ENCODE assay signal across 8 cellular contexts in the genomic region with DNA sequence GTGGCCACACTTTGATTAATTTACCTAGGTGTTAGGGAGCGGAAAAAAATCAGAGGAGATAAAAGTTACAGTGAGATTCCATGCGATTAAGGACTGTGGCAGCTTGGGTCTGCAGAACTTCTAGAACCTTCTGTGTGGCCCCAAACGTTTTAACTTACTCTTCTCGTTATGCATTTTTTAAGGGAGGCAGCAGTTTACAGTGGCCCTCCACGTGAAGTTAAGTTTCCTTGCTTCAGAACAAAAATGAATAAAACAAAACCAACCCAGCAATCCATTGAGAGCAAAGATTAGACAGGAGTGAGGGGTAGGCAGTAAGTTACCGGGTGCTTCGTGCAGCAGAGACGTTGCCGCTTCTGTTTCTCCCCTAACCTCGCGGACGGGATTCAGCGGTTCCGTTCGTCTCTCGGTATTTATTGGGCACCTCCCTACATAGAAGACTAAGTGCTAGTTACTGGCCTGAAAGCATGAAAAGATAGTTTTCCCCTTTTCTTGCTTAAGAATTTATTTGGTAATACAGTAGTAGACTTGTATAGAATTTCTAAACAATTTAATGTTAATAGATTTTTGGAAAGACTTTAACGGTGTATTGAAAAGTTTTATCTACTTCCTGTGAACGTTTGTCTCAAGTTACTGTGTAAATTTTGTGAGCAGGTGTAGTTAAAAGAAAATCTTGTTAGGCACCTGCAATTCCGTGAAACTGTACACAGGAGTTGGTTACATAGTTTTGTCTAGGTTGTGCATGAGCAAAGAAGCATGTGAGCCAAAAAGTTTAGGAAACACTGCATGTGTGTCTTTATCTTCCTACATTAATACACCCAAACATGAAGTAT. TPM values are rescaled to one million over a fixed set of nuclear protein-coding genes. Genes with fewer than 3 reads are reported as not detected.
DNase-seq lines count a peak whose midpoint lies in the region; ATAC-seq, FAIRE-seq and TF ChIP-seq lines count a peak whose summit lies in the region.

No MANE protein-coding gene starts in this region.

- H3K9me3 Mint-ChIP-seq in brain: no peaks in the 10 kb centered on the region

- intact Hi-C loops in kidney (cut with DNase I): no loop called here

- peak overlapping the region; percentile 41 to 85 for H3K9ac ChIP-seq in kidney (ENCODE audit: low read length in 2 of 2)

- peak overlapping the region; percentile 66 to 68 for H3K27ac ChIP-seq in kidney (ENCODE audit: low read depth in 2 of 2, low read length in 2 of 2)

- peaks cover 0 to 4% of the 10 kb centered on the region in 2 donors for H3K4me1 ChIP-seq in kidney (ENCODE audit: control insufficient read depth in 1 of 2, insufficient read depth in 1 of 2, low read depth in 1 of 2, low read length in 2 of 2)

- peak overlapping the region; percentile 1 to 88 (median 74) for H3K27ac Mint-ChIP-seq in brain

- ATAC-seq in HG03175 (IDR thresholded peaks at IDR 0.05; ENCODE audit: unreplicated experiment): no peak
- no peak for ATAC-seq in HG02678 (IDR thresholded peaks at IDR 0.05; ENCODE audit: unreplicated experiment)

- H3K36me3 ChIP-seq in kidney (ENCODE audit: control insufficient read depth in 1 of 2, insufficient read depth in 2 of 2, low read length in 2 of 2): no peaks in the 10 kb centered on the region

- DNase-seq in COLO668 (lab: John Stamatoyannopoulos, UW; ENCODE audit: unreplicated experiment) (peak; percentile 27), HK-2 (ENCODE audit: unreplicated experiment) (peak; percentile 31), SHP77 (lab: John Stamatoyannopoulos, UW) (peak; percentile 10 to 21), kidney (no peak)
- peak; percentile 6 for DNase-seq in stimulated activated CD4-positive, alpha-beta T cell treated with anti-CD3 and anti-CD28 coated beads, Interleukin-2, amount 100 ng/mL, for 4 hours (ENCODE audit: low read depth)

- H3K9me3 ChIP-seq in kidney (ENCODE audit: control insufficient read depth in 1 of 2, low read length in 2 of 2): no peaks in the 10 kb centered on the region

- peaks cover 4% of the 10 kb centered on the region for H3K36me3 Mint-ChIP-seq in brain

- peaks cover 13% of the 10 kb centered on the region for H3K27me3 Mint-ChIP-seq in brain

- H3K4me3 ChIP-seq in kidney (ENCODE audit: low read length in 2 of 2): peak overlapping the region; percentile 49 to 82

- TF ChIP-seq CTCF in brain (conservative IDR thresholded peaks at IDR 0.05) (no peak), kidney (IDR thresholded peaks at IDR 0.05; ENCODE audit: borderline replicate concordance, extremely low read depth, insufficient read depth) (no peak)

- no peak for FAIRE-seq in kidney (lab: Jason Lieb, UNC)

- H3K4me3 Mint-ChIP-seq in brain: peak overlapping the region; percentile 85 to 96 (median 87)

- peaks cover 29% of the 10 kb centered on the region for H3K4me1 Mint-ChIP-seq in brain

RNA-seq across cellular contexts. Expression of a gene that starts 1.1 kb away (rescaled TPM):
- 0.63 TPM for polyA plus RNA-seq in brain (ENCODE audit: insufficient read depth, low read depth, low replicate concordance)
- 3.2 TPM for total RNA-seq in kidney
- polyA plus RNA-seq in kidney (ENCODE audit: insufficient read depth, low read depth, low replicate concordance): 2.7 TPM

RNA-seq across cellular contexts. Expression of a gene that starts 48.8 kb away (rescaled TPM):
- polyA plus RNA-seq in brain (ENCODE audit: insufficient read depth, low read depth, low replicate concordance) (4.7 TPM), kidney (ENCODE audit: insufficient read depth, low read depth, low replicate concordance) (6.0 TPM)
- total RNA-seq in kidney: 8.0 TPM
